In the genomic region with DNA sequence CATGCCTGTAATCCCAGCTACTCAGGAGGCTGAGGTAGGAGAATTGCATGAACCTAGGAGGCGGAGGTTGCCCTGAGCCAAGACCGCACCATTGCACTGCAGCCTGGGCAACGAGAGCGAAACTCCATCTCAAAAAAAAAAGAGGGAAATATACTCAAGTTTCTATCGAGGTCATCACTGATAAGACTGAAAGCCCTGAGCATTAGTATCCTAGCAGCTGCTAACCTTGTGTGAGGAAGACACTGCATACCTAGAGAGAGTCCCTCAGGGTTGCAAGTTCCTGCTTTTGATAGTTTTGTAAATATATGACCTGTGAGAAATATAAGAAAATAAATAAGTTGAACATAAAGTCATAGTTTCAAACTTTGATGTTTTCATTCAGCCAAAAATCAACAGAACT, we compare ENCODE assay signal across 17 cellular contexts. TPM values are rescaled to one million over a fixed set of nuclear protein-coding genes. Genes with fewer than 3 reads are reported as not detected.
DNase-seq lines count a peak whose midpoint lies in the region; ATAC-seq, FAIRE-seq and TF ChIP-seq lines count a peak whose summit lies in the region.
"Had no signal": no experiment of that assay in that cellular context is flagged by ENCODE, and none has a peak within 500 bp of the region (broad histone marks: within the 10 kb centered on the region; RNA-seq: fewer than 3 reads in every experiment).

No MANE protein-coding gene starts in this region.

- no peak overlapping the region for H3K4me2 ChIP-seq in H1 (ENCODE audit: insufficient read depth in 1 of 2, low read depth in 2 of 2, low read length in 2 of 2)
- H3K4me2 ChIP-seq: hepatocyte had no signal

- no peak for TF ChIP-seq CTCF in H1 (IDR thresholded peaks at IDR 0.05; ENCODE audit: control extremely low read depth in 1 of 3, insufficient read depth in 1 of 3, low read depth in 1 of 3, low read length in 3 of 3)

- no peaks in the 10 kb centered on the region for H3K36me3 ChIP-seq in CD8-positive, alpha-beta memory T cell (ENCODE audit: insufficient read depth, low read length)
- H3K36me3 ChIP-seq in H1 (ENCODE audit: control insufficient read depth in 2 of 4, insufficient read depth in 4 of 4, low read length in 3 of 4): no peaks in the 10 kb centered on the region
- H3K36me3 ChIP-seq: ascending aorta, SJCRH30 had no signal

- TF ChIP-seq EP300 in H1 (IDR thresholded peaks at IDR 0.05; ENCODE audit: borderline replicate concordance in 1 of 2, low read depth in 2 of 2, low read length in 2 of 2): no peak

- H4K8ac ChIP-seq in H1 (ENCODE audit: extremely low read depth, insufficient read depth, low read length): no peak overlapping the region

- no peak overlapping the region for H3K4me3 ChIP-seq in CD8-positive, alpha-beta memory T cell (ENCODE audit: low read length)
- no peak overlapping the region for H3K4me3 ChIP-seq in H1 (ENCODE audit: extremely low read depth in 1 of 4, insufficient read depth in 2 of 4, low read depth in 3 of 4, low read length in 4 of 4)
- H3K4me3 ChIP-seq: ascending aorta, hepatocyte, SJCRH30, smooth muscle cell had no signal

- CTCF ChIA-PET in CD8-positive, alpha-beta memory T cell (lab: Charles Lee): interaction anchor here (1.5 to 9.5 kb wide), 5 partner anchors 9 to 22 kb away, joined by 6 to 115 read pairs (median 7); a partner anchor contains a TSS
- CTCF ChIA-PET in T-cell (lab: Charles Lee) (interaction anchor here in 1 of 2 donors (0.9 to 4.2 kb wide), 5 partner anchors 12 to 25 kb away, joined by 3 to 29 read pairs (median 8); no protein-coding TSS in a partner anchor), H1 (lab: Charles Lee; ENCODE audit: partially characterized antibody) (interaction anchor here (0.8 to 4.1 kb wide), 3 partner anchors 18 to 114 kb away, joined by 4 to 20 read pairs (median 19); a partner anchor contains a TSS)

- peaks cover 76% of the 10 kb centered on the region for H3K4me1 ChIP-seq in CD8-positive, alpha-beta memory T cell (ENCODE audit: insufficient read depth, low read length)
- peaks cover 0 to 3% (median 2%) of the 10 kb centered on the region in 4 experiments; a peak in 5 of 7 replicates for H3K4me1 ChIP-seq in H1 (replicated peaks in 1 of 4; ENCODE audit: control insufficient read depth in 3 of 4, insufficient read depth in 4 of 4, low read length in 3 of 4)
- H3K4me1 ChIP-seq: ascending aorta had no signal

- no peak overlapping the region for H3K56ac ChIP-seq in H1 (replicated peaks; ENCODE audit: insufficient read length, low read depth, low read length)

- intact Hi-C loops in head of caudate nucleus (cut with DNase I): no loop called here

- H3K27me3 ChIP-seq in CD8-positive, alpha-beta memory T cell (ENCODE audit: insufficient read depth, low read length, poor library complexity, severe bottlenecking): no peaks in the 10 kb centered on the region
- H3K27me3 ChIP-seq in H1 (replicated peaks in 1 of 4; ENCODE audit: control insufficient read depth in 3 of 4, extremely low read depth in 1 of 4, insufficient read depth in 3 of 4, low read length in 3 of 4): peaks cover 0 to 4% (median under 1%) of the 10 kb centered on the region in 4 experiments; a peak in 2 of 7 replicates
- H3K27me3 ChIP-seq: ascending aorta, hepatocyte, SJCRH30 had no signal

- H2BK120ac ChIP-seq in H1 (replicated peaks; ENCODE audit: low read depth, low read length): no peak overlapping the region

- H3K9me3 Mint-ChIP-seq in T-helper 2 cell treated with Interferon-gamma antibody and Interleukin-4, amounts not matched to agents 5 μg/mL and 100 μg/mL, for 36 hours: no peaks in the 10 kb centered on the region
- no peaks in the 10 kb centered on the region for H3K9me3 Mint-ChIP-seq in CD8-positive, alpha-beta memory T cell
- H3K9me3 Mint-ChIP-seq in T-cell: no peaks in the 10 kb centered on the region

- no peaks in the 10 kb centered on the region for H3K36me3 Mint-ChIP-seq in T-helper 2 cell treated with Interferon-gamma antibody and Interleukin-4, amounts not matched to agents 5 μg/mL and 100 μg/mL, for 36 hours (ENCODE audit: low read depth)
- H3K36me3 Mint-ChIP-seq in CD8-positive, alpha-beta memory T cell: no peaks in the 10 kb centered on the region
- H3K36me3 Mint-ChIP-seq in T-cell: no peaks in the 10 kb centered on the region

- H3K18ac ChIP-seq in H1 (ENCODE audit: extremely low read depth, low read length): no peak overlapping the region

- no peak overlapping the region for H2AFZ ChIP-seq in H1 (ENCODE audit: low read length)
- H2AFZ ChIP-seq: hepatocyte had no signal

- H3K23ac ChIP-seq in H1 (ENCODE audit: insufficient read length): no peak overlapping the region

- H3K9me3 ChIP-seq in CD8-positive, alpha-beta memory T cell (ENCODE audit: low read length): no peaks in the 10 kb centered on the region
- H3K9me3 ChIP-seq in H1 (ENCODE audit: insufficient read depth in 2 of 2, low read depth in 1 of 2, low read length in 1 of 2): no peaks in the 10 kb centered on the region
- H3K9me3 ChIP-seq: ascending aorta, SJCRH30 had no signal

- FAIRE-seq in H1 (lab: Jason Lieb, UNC): no peak

- H2BK5ac ChIP-seq in H1 (ENCODE audit: low read depth, low read length): no peak overlapping the region

- H4K91ac ChIP-seq in H1 (replicated peaks; ENCODE audit: insufficient read length, low read length): no peak overlapping the region

- no peak for ATAC-seq in T-cell (replicated peaks in 1 of 4)

- H3K27ac Mint-ChIP-seq in T-helper 2 cell treated with Interferon-gamma antibody and Interleukin-4, amounts not matched to agents 5 μg/mL and 100 μg/mL, for 36 hours: peak overlapping the region; percentile 85
- H3K27ac Mint-ChIP-seq in CD8-positive, alpha-beta memory T cell: peak overlapping the region; percentile 67 to 96 (median 85)
- H3K27ac Mint-ChIP-seq in T-cell: peak overlapping the region; percentile 90 to 97

- no peak for TF ChIP-seq RAD21 in H1 (IDR thresholded peaks at IDR 0.05 in 1 of 2, conservative IDR thresholded peaks at IDR 0.05 in 1 of 2; ENCODE audit: low read depth in 2 of 2, low read length in 2 of 2)

- H3K79me2 ChIP-seq in H1 (ENCODE audit: control insufficient read depth in 1 of 2, insufficient read depth in 2 of 2, low read length in 2 of 2): no peaks in the 10 kb centered on the region
- H3K79me2 ChIP-seq: hepatocyte had no signal

- H3K27ac ChIP-seq in CD8-positive, alpha-beta memory T cell (ENCODE audit: low read depth, low read length): no peak overlapping the region
- no peak overlapping the region for H3K27ac ChIP-seq in H1 (ENCODE audit: low read depth, low read length)
- H3K27ac ChIP-seq: ascending aorta, hepatocyte, SJCRH30, VCaP had no signal

- no peaks in the 10 kb centered on the region for H3K79me1 ChIP-seq in H1 (ENCODE audit: low read depth, low read length)

- H3K27me3 Mint-ChIP-seq in T-helper 2 cell treated with Interferon-gamma antibody and Interleukin-4, amounts not matched to agents 5 μg/mL and 100 μg/mL, for 36 hours (ENCODE audit: low read depth): no peaks in the 10 kb centered on the region
- no peaks in the 10 kb centered on the region for H3K27me3 Mint-ChIP-seq in CD8-positive, alpha-beta memory T cell
- H3K27me3 Mint-ChIP-seq in T-cell: no peaks in the 10 kb centered on the region

- POLR2A ChIA-PET in CD8-positive, alpha-beta memory T cell (lab: Charles Lee): interaction anchor here (0.6 to 3.8 kb wide), 3 partner anchors 14 to 952 kb away, joined by 3 to 29 read pairs (median 13); a partner anchor contains a TSS
- POLR2A ChIA-PET in T-cell (lab: Charles Lee): interaction anchor here (0.7 to 1.1 kb wide), 4 partner anchors 13 to 37 kb away, joined by 3 to 4 read pairs (median 3); a partner anchor contains a TSS
- POLR2A ChIA-PET in H1 (lab: Charles Lee; ENCODE audit: partially characterized antibody): no interaction called here

- H2BK15ac ChIP-seq in H1 (ENCODE audit: low read length): no peak overlapping the region

- H4K5ac ChIP-seq in H1 (ENCODE audit: insufficient read length, low read depth, low read length): no peak overlapping the region

- H3K23me2 ChIP-seq in H1 (ENCODE audit: low read depth, low read length): no peaks in the 10 kb centered on the region

- H2AK5ac ChIP-seq in H1 (ENCODE audit: low read depth, low read length): no peak overlapping the region

- H3K4ac ChIP-seq in H1 (replicated peaks; ENCODE audit: insufficient read length, low read depth, low read length): no peak overlapping the region

- no peak overlapping the region for H2BK12ac ChIP-seq in H1 (ENCODE audit: low read depth, low read length)

- H3K9ac ChIP-seq in H1 (replicated peaks in 1 of 4; ENCODE audit: extremely low read depth in 1 of 4, low read depth in 3 of 4, low read length in 3 of 4): no peak overlapping the region

- no peaks in the 10 kb centered on the region for H4K20me1 ChIP-seq in H1 (replicated peaks in 1 of 2; ENCODE audit: control insufficient read depth in 1 of 2, insufficient read depth in 2 of 2, low read length in 2 of 2)

- H3K4me1 Mint-ChIP-seq in T-helper 2 cell treated with Interferon-gamma antibody and Interleukin-4, amounts not matched to agents 5 μg/mL and 100 μg/mL, for 36 hours (ENCODE audit: low read depth): peaks cover 47% of the 10 kb centered on the region
- H3K4me1 Mint-ChIP-seq in CD8-positive, alpha-beta memory T cell: peaks cover 51 to 75% (median 74%) of the 10 kb centered on the region in 3 donors
- peaks cover 78 to 89% (median 88%) of the 10 kb centered on the region in 3 donors for H3K4me1 Mint-ChIP-seq in T-cell

- WGBS in H1 (ENCODE audit: extremely low coverage in 1 of 2, insufficient coverage in 1 of 2, insufficient read length in 1 of 2, insufficient replicate concordance in 2 of 2, low coverage in 1 of 2, low lambda C conversion rate in 2 of 2, missing lambda C conversion rate in 1 of 2), 2 experiments: 88% methylated on average over 5 of the region's 5 CpGs; no CpG with 5 or more reads in 1 of the 2 experiments

- 0 out of 2 replicates have a peak overlapping the region, but pooled peaks have one; percentile 34 for H2BK20ac ChIP-seq in H1 (ENCODE audit: low read length)

- TF ChIP-seq POLR2A in H1 (IDR thresholded peaks at IDR 0.05; ENCODE audit: control extremely low read depth in 1 of 2, low read depth in 2 of 2, low read length in 2 of 2): no peak

- H3K4me3 Mint-ChIP-seq in T-helper 2 cell treated with Interferon-gamma antibody and Interleukin-4, amounts not matched to agents 5 μg/mL and 100 μg/mL, for 36 hours: peak overlapping the region; percentile 48
- peak overlapping the region in 5 of 7 donors; percentile 13 to 70 (median 45) for H3K4me3 Mint-ChIP-seq in CD8-positive, alpha-beta memory T cell
- H3K4me3 Mint-ChIP-seq in T-cell: peak overlapping the region; percentile 56 to 63 (median 61)

- H3K14ac ChIP-seq in H1 (ENCODE audit: insufficient read length): no peak overlapping the region

- DNase-seq in T-helper 2 cell treated with Interferon-gamma antibody and Interleukin-4, amounts not matched to agents 5 μg/mL and 100 μg/mL, for 36 hours (ENCODE audit: low spot score): no peak
- DNase-seq in T-helper 2 cell: no peak
- no peak for DNase-seq in CD8-positive, alpha-beta memory T cell
- DNase-seq in T-cell: no peak
- DNase-seq in H1 (ENCODE audit: low read depth in 1 of 2, low spot score in 2 of 2): no peak
- DNase-seq in head of caudate nucleus: no peak
- no peak for DNase-seq in AML-193 (lab: John Stamatoyannopoulos, UW)
- DNase-seq in cortex of kidney (lab: John Stamatoyannopoulos, UW): no peak
- DNase-seq: 8988T, dermis blood vessel endothelial cell, GF-D8, NCI-H1417 treated with DMSO at 0.1 percent for 48 hours, SJCRH30 had no signal

RNA-seq across cellular contexts. Expression of a gene that starts 20.0 kb away (rescaled TPM):
- total RNA-seq in CD8-positive, alpha-beta memory T cell: 10 to 100 TPM; 36.6 to 38.0 TPM
- polyA plus RNA-seq in CD8-positive, alpha-beta memory T cell: 50.7 TPM
- total RNA-seq in T-cell: 100 to 1,000 TPM; 123 to 265 (median 130) TPM
- 10.8 and 15.5 TPM in 2 replicates for total RNA-seq in H1 (2021; fragmentation: NEBNext Ultra II Directional; extraction: Animal tissue kit (Norgen Biotek cat#: 25700))
- polyA plus RNA-seq in H1 (2011; rRNA removed): 10.0 and 16.2 TPM in 2 replicates
- polyA plus RNA-seq in H1 (2011; cell fraction: cytosol; rRNA removed): 6.9 TPM
- 16.9 TPM for polyA plus RNA-seq in H1 (2011; cell fraction: nucleus; rRNA removed)
- polyA plus RNA-seq in H1 (2012, experiment 1 of 2): 17.5 to 23.1 TPM (median 18.6 TPM) in 4 replicates
- polyA plus RNA-seq in H1 (2012, experiment 2 of 2): 4.9 TPM
- 7.8 TPM for polyA plus RNA-seq in H1 (2013, experiment 1 of 2)
- 6.8 TPM for polyA plus RNA-seq in H1 (2013, experiment 2 of 2)
- polyA minus RNA-seq in H1 (2011; rRNA and poly(A)+ RNA removed): 12.4 and 29.6 TPM in 2 replicates
- polyA minus RNA-seq in H1 (2011; cell fraction: cytosol; rRNA and poly(A)+ RNA removed): 15.0 TPM
- polyA minus RNA-seq in H1 (2011; cell fraction: nucleus; rRNA and poly(A)+ RNA removed): 33.1 TPM
